In the genomic region with DNA sequence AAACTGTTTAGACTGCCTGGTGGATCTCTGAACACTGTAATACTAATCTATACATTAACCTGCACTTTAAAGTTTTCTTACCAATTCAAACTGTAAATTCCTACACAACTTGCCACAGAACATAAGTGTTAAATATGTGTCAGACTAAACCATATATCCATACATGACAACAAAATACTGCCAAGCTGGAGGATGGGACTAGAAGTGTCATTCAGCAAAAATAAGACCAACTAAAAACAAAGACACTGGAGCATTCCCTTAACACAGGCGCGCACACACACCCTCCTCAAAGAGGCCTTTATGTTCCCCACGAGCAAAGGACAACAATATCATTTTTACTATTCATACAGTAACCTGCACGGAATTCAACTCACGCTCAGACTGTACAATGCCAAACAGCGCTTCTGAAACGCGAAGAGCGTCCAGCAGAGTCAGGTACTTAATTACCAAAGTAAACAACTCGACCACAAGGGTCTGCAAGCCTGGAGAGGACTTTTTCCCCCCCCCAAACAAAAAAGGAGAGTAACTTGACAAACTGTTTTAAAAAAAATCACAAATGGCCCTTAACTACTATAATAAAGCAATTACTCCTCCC, we compare ENCODE assay signal across 8 cellular contexts. TPM values are rescaled to one million over a fixed set of nuclear protein-coding genes. Genes with fewer than 3 reads are reported as not detected.
DNase-seq lines count a peak whose midpoint lies in the region; TF ChIP-seq lines count a peak whose summit lies in the region.

No MANE protein-coding gene starts in this region.

- dilution Hi-C loops in mammary epithelial cell (cut with HindIII; ENCODE audit: low sequenced_read_pairs): no loop called here

- H3K27ac ChIP-seq in mammary epithelial cell (ENCODE audit: insufficient read depth, low read depth, low read length): peak overlapping the region; percentile 49
- no peak overlapping the region for H3K27ac ChIP-seq in mesodermal cell (ENCODE audit: low read depth, low read length, severe bottlenecking)

- in situ Hi-C loops in mammary epithelial cell (cut with MboI; ENCODE audit: low sequenced_read_pairs in 2 of 2): no loop called here

- H3K27me3 ChIP-seq in mammary epithelial cell (ENCODE audit: insufficient read depth, low read length): no peaks in the 10 kb centered on the region

- H3K36me3 ChIP-seq in mammary epithelial cell (ENCODE audit: insufficient read depth, low read length) (no peaks in the 10 kb centered on the region), mesodermal cell (ENCODE audit: control insufficient read depth, insufficient read depth, low read length) (no peaks in the 10 kb centered on the region)

- CTCF ChIA-PET in mammary epithelial cell (lab: Charles Lee; ENCODE audit: low non-redundant PET): no interaction called here
- CTCF ChIA-PET in GM10248 (lab: Yijun Ruan, JAX): interaction anchor here (0.8 to 2.0 kb wide), 4 partner anchors 10 to 66 kb away, joined by 3 to 10 read pairs (median 3); no protein-coding TSS in a partner anchor

- peak overlapping the region; percentile 82 for H3K9ac ChIP-seq in mammary epithelial cell (ENCODE audit: insufficient read depth, low read length)

- BruUV-seq in mammary epithelial cell (replicated peaks; lab: Mats Ljungman, UMichigan): TSS peak; percentile 55

- H2AFZ ChIP-seq in mammary epithelial cell (ENCODE audit: low read depth, low read length): peak overlapping the region; percentile 88

- TF ChIP-seq CTCF in mammary epithelial cell (conservative IDR thresholded peaks at IDR 0.05 in 1 of 2, IDR thresholded peaks at IDR 0.05 in 1 of 2; ENCODE audit: extremely low read depth in 1 of 2, insufficient read depth in 1 of 2, low read depth in 1 of 2, low read length in 2 of 2) (no peak), GM10248 (IDR thresholded peaks at IDR 0.05; ENCODE audit: control extremely low read depth, extremely low read depth, low read depth, missing control alignments) (no peak)

- POLR2A ChIA-PET in GM10248 (lab: Yijun Ruan, JAX): interaction anchor here (0.6 kb wide), 1 partner anchor 1273 kb away, joined by 6 read pairs; no protein-coding TSS in a partner anchor

- WGBS in mammary epithelial cell (ENCODE audit: low coverage, missing lambda C conversion rate): 1% methylated on average over 10 of the region's 10 CpGs
- WGBS in mesodermal cell (ENCODE audit: insufficient coverage in 2 of 2), 2 experiments: 0 to 3% methylated on average over 2 to 9 of the region's 10 CpGs

- intact Hi-C loops in mammary epithelial cell (cut with micrococcal nuclease): no loop called here

- peak overlapping the region; percentile 74 to 99 (median 85) for H3K4me3 ChIP-seq in mammary epithelial cell (replicated peaks in 1 of 3; ENCODE audit: insufficient read depth in 1 of 3, low read depth in 2 of 3, low read length in 3 of 3)
- H3K4me3 ChIP-seq in mesodermal cell (ENCODE audit: extremely low read depth, insufficient read depth, low read length, poor library complexity, severe bottlenecking): peak overlapping the region; percentile 55

- H3K4me1 ChIP-seq in mammary epithelial cell (ENCODE audit: insufficient read depth, low read length) (peaks cover 18% of the 10 kb centered on the region), mesodermal cell (ENCODE audit: control insufficient read depth, insufficient read depth, low read length, poor library complexity, severe bottlenecking) (peaks cover 12% of the 10 kb centered on the region)

- H4K20me1 ChIP-seq in mammary epithelial cell (ENCODE audit: insufficient read depth, low read length): no peaks in the 10 kb centered on the region

- H3K79me2 ChIP-seq in mammary epithelial cell (ENCODE audit: insufficient read depth, low read length): peaks cover 55% of the 10 kb centered on the region

- no peaks in the 10 kb centered on the region for H3K9me3 ChIP-seq in mammary epithelial cell (replicated peaks; ENCODE audit: insufficient read depth, low read length)
- H3K9me3 ChIP-seq in mesodermal cell (ENCODE audit: control insufficient read depth, low read length): no peaks in the 10 kb centered on the region

- DNase-seq in ELF-1 (ENCODE audit: low read depth, low spot score): peak; percentile 23
- DNase-seq in NCI-H1105 treated with DMSO at 0.1 percent for 48 hours (lab: John Stamatoyannopoulos, UW): peak; percentile 88
- DNase-seq in mammary epithelial cell: peak; percentile 21
- no peak for DNase-seq in SW 1271 (lab: John Stamatoyannopoulos, UW)
- DNase-seq in GM10248 (ENCODE audit: extremely low spot score): no peak
- DNase-seq in GM19240 (ENCODE audit: insufficient read length, low spot score): no peak
- DNase-seq in NK-92 treated with Interleukin-12 subunit alpha and Interleukin-12 subunit beta, amount 100 ng/mL, for 24 hours (lab: John Stamatoyannopoulos, UW): no peak

- peak overlapping the region; percentile 89 for H3K4me2 ChIP-seq in mammary epithelial cell (ENCODE audit: insufficient read depth, low read depth, low read length)

RNA-seq across cellular contexts. Expression of a gene that starts 1.1 kb away (rescaled TPM):
- total RNA-seq in mammary epithelial cell: 10 to 100 TPM; 33.3 to 40.7 TPM
- polyA plus RNA-seq in mammary epithelial cell: 10.9 TPM
- 25.5 TPM for polyA minus RNA-seq in mammary epithelial cell
- polyA plus RNA-seq in mesodermal cell (2013, experiment 1 of 2): 27.5 TPM
- 28.3 TPM for polyA plus RNA-seq in mesodermal cell (2013, experiment 2 of 2)

Comparison
In these comparisons a context has a peak if more than half of its experiments do, and no peak if none do; other contexts are left out.
1. DNase-seq: peak in ELF-1 (single experiment), NCI-H1105 treated with DMSO at 0.1 percent for 48 hours (single experiment) and mammary epithelial cell (single experiment); none in SW 1271 (0 of 2), GM10248 (single experiment), GM19240 (single experiment) and NK-92 treated with Interleukin-12 subunit alpha and Interleukin-12 subunit beta, amount 100 ng/mL, for 24 hours (single experiment).